1 cellular context compared by ENCODE assay signal in genomic region chr10:5665380-5666323, GRCh38.
A peak's percentile ranks its signal among the peaks of the same experiment; 100 is the strongest.
TF ChIP-seq lines count a peak whose summit lies in the region.

No MANE protein-coding gene starts in this region.

TF ChIP-seq in HepG2, 621 proteins besides CTCF, POLR2A, EP300 and RAD21 (continued from another document):
- TF ChIP-seq ZNF280B (CRISPR knock-in tag; IDR thresholded peaks at IDR 0.05; ENCODE audit: borderline replicate concordance) (0 out of 2 replicates have a peak, but pooled peaks have one; percentile 7), SRY (CRISPR knock-in tag; IDR thresholded peaks at IDR 0.05) (0 out of 2 replicates have a peak, but pooled peaks have one; percentile 48), HMGXB4 (CRISPR knock-in tag; IDR thresholded peaks at IDR 0.05; ENCODE audit: borderline replicate concordance in 1 of 2, low read depth in 1 of 2) (peak in 1 of 2 experiments; percentile 66; a peak in 1 of 4 replicates), ZNF446 (CRISPR knock-in tag; IDR thresholded peaks at IDR 0.05) (peak; percentile 65; the same call in 1 of the 2 replicates), KAT2B (IDR thresholded peaks at IDR 0.05; ENCODE audit: borderline replicate concordance, low read depth, low read length) (no peak), CREB3 (CRISPR knock-in tag; IDR thresholded peaks at IDR 0.05) (no peak), MXI1 (IDR thresholded peaks at IDR 0.05; ENCODE audit: borderline replicate concordance, low read depth, low read length) (no peak; the same call in 2 of the 3 replicates), SNRNP70 (IDR thresholded peaks at IDR 0.05; ENCODE audit: low read depth, low read length) (no peak), PHF8 (CRISPR knock-in tag; IDR thresholded peaks at IDR 0.05) (peak; percentile 65; the same call in 1 of the 2 replicates), MTF2 (CRISPR knock-in tag; IDR thresholded peaks at IDR 0.05; ENCODE audit: borderline replicate concordance) (no peak), ZNF776 (CRISPR knock-in tag; IDR thresholded peaks at IDR 0.05) (no peak), ZFP91 (CRISPR knock-in tag; IDR thresholded peaks at IDR 0.05; ENCODE audit: borderline replicate concordance) (peak; percentile 47; the same call in 1 of the 2 replicates), KDM2A (CRISPR knock-in tag; IDR thresholded peaks at IDR 0.05; ENCODE audit: borderline replicate concordance, low read depth) (peak; percentile 54), SNAPC2 (CRISPR knock-in tag; IDR thresholded peaks at IDR 0.05) (0 out of 2 replicates have a peak, but pooled peaks have one; percentile 34), RXRA (CRISPR knock-in tag; IDR thresholded peaks at IDR 0.05) (0 out of 2 replicates have a peak, but pooled peaks have one; percentile 40), POLR2AphosphoS5 (IDR thresholded peaks at IDR 0.05; ENCODE audit: low read depth, low read length) (no peak), KDM5A (IDR thresholded peaks at IDR 0.05; ENCODE audit: borderline replicate concordance, low read length) (no peak), JUNB (CRISPR knock-in tag; IDR thresholded peaks at IDR 0.05; ENCODE audit: borderline replicate concordance) (no peak), ZNF878 (CRISPR knock-in tag; IDR thresholded peaks at IDR 0.05) (no peak), FOXP4 (CRISPR knock-in tag; IDR thresholded peaks at IDR 0.05) (0 out of 2 replicates have a peak, but pooled peaks have one; percentile 27), MXD4 (CRISPR knock-in tag; IDR thresholded peaks at IDR 0.05) (no peak), THAP7 (CRISPR knock-in tag; IDR thresholded peaks at IDR 0.05) (no peak), ZNF414 (CRISPR knock-in tag; IDR thresholded peaks at IDR 0.05) (peak; percentile 13; the same call in 1 of the 2 replicates), ZBTB38 (CRISPR knock-in tag; IDR thresholded peaks at IDR 0.05) (peak; percentile 46; the same call in 1 of the 2 replicates), ZNF317 (CRISPR knock-in tag; IDR thresholded peaks at IDR 0.05) (0 out of 2 replicates have a peak, but pooled peaks have one; percentile 2), ZNF597 (CRISPR knock-in tag; IDR thresholded peaks at IDR 0.05) (0 out of 2 replicates have a peak, but pooled peaks have one; percentile 18), KDM3A (CRISPR knock-in tag; IDR thresholded peaks at IDR 0.05; ENCODE audit: low read depth) (0 out of 2 replicates have a peak, but pooled peaks have one; percentile 32), ZNF501 (CRISPR knock-in tag; IDR thresholded peaks at IDR 0.05) (peak; percentile 47; the same call in 1 of the 2 replicates), MTA1 (CRISPR knock-in tag; IDR thresholded peaks at IDR 0.05; ENCODE audit: borderline replicate concordance) (peak; percentile 56; the same call in 1 of the 2 replicates), SALL1 (CRISPR knock-in tag; IDR thresholded peaks at IDR 0.05) (peak; percentile 29; the same call in 1 of the 2 replicates), SP2 (CRISPR knock-in tag; IDR thresholded peaks at IDR 0.05) (no peak), TCF7 (IDR thresholded peaks at IDR 0.05; ENCODE audit: low read depth) (0 out of 2 replicates have a peak, but pooled peaks have one; percentile 7), ZBTB7B (CRISPR knock-in tag; IDR thresholded peaks at IDR 0.05) (0 out of 2 replicates have a peak, but pooled peaks have one; percentile 25), ZNF362 (CRISPR knock-in tag; IDR thresholded peaks at IDR 0.05; ENCODE audit: borderline replicate concordance) (peak; percentile 35; the same call in 1 of the 2 replicates), KDM6A (CRISPR knock-in tag; IDR thresholded peaks at IDR 0.05; ENCODE audit: low read depth) (no peak), SIN3B (IDR thresholded peaks at IDR 0.05; ENCODE audit: low read length) (no peak), MZF1 (CRISPR knock-in tag; IDR thresholded peaks at IDR 0.05; ENCODE audit: borderline replicate concordance) (no peak), MAZ (IDR thresholded peaks at IDR 0.05; ENCODE audit: borderline replicate concordance, low read depth, low read length) (no peak), MAZ (CRISPR knock-in tag; IDR thresholded peaks at IDR 0.05; ENCODE audit: low read depth) (no peak), MLX (CRISPR knock-in tag; IDR thresholded peaks at IDR 0.05) (no peak), ZBTB1 (CRISPR knock-in tag; IDR thresholded peaks at IDR 0.05; ENCODE audit: borderline replicate concordance) (peak; percentile 87; the same call in 1 of the 2 replicates), SAP130 (CRISPR knock-in tag; IDR thresholded peaks at IDR 0.05; ENCODE audit: low read depth) (0 out of 2 replicates have a peak, but pooled peaks have one; percentile 18), CEBPB (IDR thresholded peaks at IDR 0.05; ENCODE audit: borderline replicate concordance, low read depth, low read length) (peak; percentile 85), TP53 (CRISPR knock-in tag; conservative IDR thresholded peaks at IDR 0.05) (no peak), ZEB1 (IDR thresholded peaks at IDR 0.05; ENCODE audit: insufficient replicate concordance, low read depth) (peak; percentile 40), MXD3 (CRISPR knock-in tag; IDR thresholded peaks at IDR 0.05) (peak; percentile 44; the same call in 1 of the 2 replicates)
